Comparison of ENCODE assay signal across 33 cellular contexts in genomic region chr5:169335806-169336205, GRCh38. TPM values are rescaled to one million over a fixed set of nuclear protein-coding genes. Genes with fewer than 3 reads are reported as not detected.
"Had no signal": no experiment of that assay in that cellular context is flagged by ENCODE, and none has a peak within 500 bp of the region (broad histone marks: within the 10 kb centered on the region; RNA-seq: fewer than 3 reads in every experiment).

No MANE protein-coding gene starts in this region.

- DNase-seq: activated B cell treated with CpG ODN at 0.5 μM for 24 hours; activated CD4-positive, alpha-beta memory T cell treated with anti-CD3 and anti-CD28 coated beads, Interleukin-2, amount 10 ng/mL, durations not matched to agents 7 days and 5 days; activated CD4-positive, alpha-beta T cell treated with anti-CD3 and anti-CD28 coated beads for 4 hours; activated CD4-positive, alpha-beta T cell treated with anti-CD3 and anti-CD28 coated beads, Interleukin-2, amount 50 U/mL, for 1 hour; activated CD4-positive, CD25-positive, alpha-beta regulatory T cell treated with anti-CD3 and anti-CD28 coated beads, Interleukin-2, amount 50 U/mL, for 72 hours; activated CD8-positive, alpha-beta memory T cell treated with anti-CD3 and anti-CD28 coated beads for 24 hours; activated CD8-positive, alpha-beta memory T cell treated with anti-CD3 and anti-CD28 coated beads, Interleukin-2, amount 10 ng/mL, durations not matched to agents 7 days and 5 days; activated CD8-positive, alpha-beta memory T cell treated with anti-CD3 and anti-CD28 coated beads, Interleukin-2, amount 50 U/mL, for 48 hours; activated effector memory CD4-positive, alpha-beta T cell treated with Interleukin-2 at 50 U/mL for 16 hours; activated naive CD4-positive, alpha-beta T cell treated with anti-CD3 and anti-CD28 coated beads, Interleukin-2, amount 10 ng/mL, durations not matched to agents 7 days and 5 days; activated naive CD8-positive, alpha-beta T cell treated with anti-CD3 and anti-CD28 coated beads, Interleukin-2, amount 50 U/mL, for 24 hours; activated T-cell treated with anti-CD3 and anti-CD28 coated beads, Interleukin-2, amount 50 U/mL, for 48 hours; anterior cingulate cortex; caudate nucleus; cerebellar nuclear complex; NCI-H1092; NCI-H1436 treated with DMSO at 0.1 percent for 48 hours; NCI-H1694 treated with DMSO at 0.1 percent for 48 hours; NCI-H2029; NCI-H345; NCI-H524 treated with DMSO at 0.1 percent for 48 hours; NK-92 treated with Interleukin-12 subunit alpha and Interleukin-12 subunit beta, amount 100 ng/mL, for 24 hours; PC-9; Right ventricle myocardium superior; SW 1271; T-helper 1 cell; T-helper 2 cell; T-helper 9 cell had no signal

- H3K9ac ChIP-seq: KMS-11 had no signal

- H3K4me3 ChIP-seq: PC-9 had no signal

- FAIRE-seq: bronchial epithelial cell, RCC 7860 had no signal

- ATAC-seq: activated CD8-positive, alpha-beta memory T cell treated with anti-CD3 and anti-CD28 coated beads, Interleukin-2, amount 10 ng/mL, durations not matched to agents 7 days and 5 days; activated naive CD8-positive, alpha-beta T cell treated with anti-CD3 and anti-CD28 coated beads, Interleukin-2, amount 50 U/mL, for 24 hours had no signal

- H2AFZ ChIP-seq: PC-9 had no signal

- H3K4me2 ChIP-seq: KMS-11, PC-9 had no signal

- H3K27ac ChIP-seq: KMS-11, PC-9, VCaP had no signal

RNA-seq across cellular contexts. Expression of gene SLIT3, which starts 34.9 kb away (rescaled TPM):
- total RNA-seq: activated B cell treated with CpG ODN at 0.5 μM for 24 hours; activated CD4-positive, alpha-beta memory T cell treated with anti-CD3 and anti-CD28 coated beads, Interleukin-2, amount 10 ng/mL, durations not matched to agents 7 days and 5 days; NCI-H460; PC-9 had no signal
